Comparison of ENCODE assay signal across 1 cellular context in the genomic region with DNA sequence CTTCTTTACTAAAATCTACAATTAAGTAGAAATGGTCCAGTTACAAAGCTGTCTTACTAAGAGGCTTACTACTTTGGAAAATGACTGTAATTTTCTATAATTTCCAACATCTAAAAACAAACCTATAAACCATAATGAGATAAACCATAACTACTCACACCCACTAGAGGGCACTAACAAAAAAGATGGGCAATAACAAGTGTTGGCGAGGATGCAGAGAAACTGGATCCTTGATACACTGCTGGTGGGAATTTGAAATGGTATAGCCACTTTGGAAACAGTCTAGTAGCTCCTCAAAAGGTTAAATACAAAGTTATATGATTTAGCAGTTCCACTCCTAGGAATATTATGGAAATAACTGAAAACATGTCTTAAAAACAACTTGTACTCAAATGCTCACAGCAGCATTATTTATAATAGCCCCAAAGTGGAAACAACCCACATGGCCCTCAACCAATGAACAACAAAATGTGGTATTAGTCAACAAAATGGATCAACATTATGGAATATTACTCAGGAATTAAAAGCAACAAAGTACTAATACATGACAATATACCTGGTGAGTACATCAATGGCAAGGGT.
TF ChIP-seq lines count a peak whose summit lies in the region.

No MANE protein-coding gene starts in this region.

TF ChIP-seq in SK-N-SH treated with all-trans-retinoic acid at 6 μM for 48 hours, 23 proteins besides CTCF, POLR2A, EP300 and RAD21 (continued from another document):
- TF ChIP-seq, protein P1, sequence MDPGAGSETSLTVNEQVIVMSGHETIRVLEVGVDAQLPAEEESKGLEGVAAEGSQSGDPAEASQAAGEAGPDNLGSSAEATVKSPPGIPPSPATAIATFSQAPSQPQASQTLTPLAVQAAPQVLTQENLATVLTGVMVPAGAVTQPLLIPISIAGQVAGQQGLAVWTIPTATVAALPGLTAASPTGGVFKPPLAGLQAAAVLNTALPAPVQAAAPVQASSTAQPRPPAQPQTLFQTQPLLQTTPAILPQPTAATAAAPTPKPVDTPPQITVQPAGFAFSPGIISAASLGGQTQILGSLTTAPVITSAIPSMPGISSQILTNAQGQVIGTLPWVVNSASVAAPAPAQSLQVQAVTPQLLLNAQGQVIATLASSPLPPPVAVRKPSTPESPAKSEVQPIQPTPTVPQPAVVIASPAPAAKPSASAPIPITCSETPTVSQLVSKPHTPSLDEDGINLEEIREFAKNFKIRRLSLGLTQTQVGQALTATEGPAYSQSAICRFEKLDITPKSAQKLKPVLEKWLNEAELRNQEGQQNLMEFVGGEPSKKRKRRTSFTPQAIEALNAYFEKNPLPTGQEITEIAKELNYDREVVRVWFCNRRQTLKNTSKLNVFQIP (CRISPR knock-in tag; IDR thresholded peaks at IDR 0.05; ENCODE audit: borderline replicate concordance, low read depth) = no peak
- TF ChIP-seq ZNF8 (CRISPR knock-in tag; IDR thresholded peaks at IDR 0.05) = no peak
- no peak for TF ChIP-seq ZNF70 (CRISPR knock-in tag; IDR thresholded peaks at IDR 0.05)
- TF ChIP-seq ZFP3 (CRISPR knock-in tag; IDR thresholded peaks at IDR 0.05) = no peak
- TF ChIP-seq PPARA (CRISPR knock-in tag; IDR thresholded peaks at IDR 0.05; ENCODE audit: borderline replicate concordance) = no peak
- no peak for TF ChIP-seq ZFP30 (CRISPR knock-in tag; IDR thresholded peaks at IDR 0.05)
- no peak for TF ChIP-seq RARB (CRISPR knock-in tag; IDR thresholded peaks at IDR 0.05)
- TF ChIP-seq TCF4 (CRISPR knock-in tag; IDR thresholded peaks at IDR 0.05; ENCODE audit: borderline replicate concordance) = no peak
- no peak for TF ChIP-seq ESRRG (CRISPR knock-in tag; IDR thresholded peaks at IDR 0.05)
- TF ChIP-seq, protein P2, sequence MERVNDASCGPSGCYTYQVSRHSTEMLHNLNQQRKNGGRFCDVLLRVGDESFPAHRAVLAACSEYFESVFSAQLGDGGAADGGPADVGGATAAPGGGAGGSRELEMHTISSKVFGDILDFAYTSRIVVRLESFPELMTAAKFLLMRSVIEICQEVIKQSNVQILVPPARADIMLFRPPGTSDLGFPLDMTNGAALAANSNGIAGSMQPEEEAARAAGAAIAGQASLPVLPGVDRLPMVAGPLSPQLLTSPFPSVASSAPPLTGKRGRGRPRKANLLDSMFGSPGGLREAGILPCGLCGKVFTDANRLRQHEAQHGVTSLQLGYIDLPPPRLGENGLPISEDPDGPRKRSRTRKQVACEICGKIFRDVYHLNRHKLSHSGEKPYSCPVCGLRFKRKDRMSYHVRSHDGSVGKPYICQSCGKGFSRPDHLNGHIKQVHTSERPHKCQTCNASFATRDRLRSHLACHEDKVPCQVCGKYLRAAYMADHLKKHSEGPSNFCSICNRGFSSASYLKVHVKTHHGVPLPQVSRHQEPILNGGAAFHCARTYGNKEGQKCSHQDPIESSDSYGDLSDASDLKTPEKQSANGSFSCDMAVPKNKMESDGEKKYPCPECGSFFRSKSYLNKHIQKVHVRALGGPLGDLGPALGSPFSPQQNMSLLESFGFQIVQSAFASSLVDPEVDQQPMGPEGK (CRISPR knock-in tag; IDR thresholded peaks at IDR 0.05; ENCODE audit: borderline replicate concordance) = no peak
- no peak for TF ChIP-seq GLIS3 (CRISPR knock-in tag; IDR thresholded peaks at IDR 0.05)
- TF ChIP-seq OSR1 (CRISPR knock-in tag; IDR thresholded peaks at IDR 0.05) = no peak
